In genomic region chr3:96331341-96331740, GRCh38 we compare ENCODE assay signal across 14 cellular contexts.
A peak's percentile ranks its signal among the peaks of the same experiment; 100 is the strongest.
DNase-seq lines count a peak whose midpoint lies in the region; ATAC-seq and TF ChIP-seq lines count a peak whose summit lies in the region.
"Had no signal": no experiment of that assay in that cellular context is flagged by ENCODE, and none has a peak within 500 bp of the region (broad histone marks: within the 10 kb centered on the region; RNA-seq: fewer than 3 reads in every experiment).

No MANE protein-coding gene starts in this region.

- no peak overlapping the region for H3K4me3 ChIP-seq in fibroblast of villous mesenchyme (ENCODE audit: low read depth, low read length)
- H3K4me3 ChIP-seq in CD8-positive, alpha-beta T cell (ENCODE audit: low read depth, low read length), result no peak overlapping the region
- H3K4me3 ChIP-seq: coronary artery, gastrocnemius medialis, K562, thoracic aorta had no signal

- H3K27ac Mint-ChIP-seq in nephron progenitor cell, result no peak overlapping the region
- no peak overlapping the region for H3K27ac Mint-ChIP-seq in activated T-cell treated with anti-CD3 and anti-CD28 coated beads, Interleukin-2, amount 50 U/mL, for 72 hours
- H3K27ac Mint-ChIP-seq in CD8-positive, alpha-beta T cell, result no peak overlapping the region
- H3K27ac Mint-ChIP-seq: activated naive CD4-positive, alpha-beta T cell treated with anti-CD3 and anti-CD28 coated beads, Interleukin-2, amount 50 U/mL, for 24 hours; nephron had no signal

- H3K9me3 ChIP-seq in CD8-positive, alpha-beta T cell (ENCODE audit: low read length), result no peaks in the 10 kb centered on the region
- H3K9me3 ChIP-seq: gastrocnemius medialis, thoracic aorta had no signal

- no peak for TF ChIP-seq POLR2A in GM18505 (IDR thresholded peaks at IDR 0.05; ENCODE audit: borderline replicate concordance, extremely low read depth, insufficient read depth, insufficient read length)

- TF ChIP-seq CTCF in fibroblast of villous mesenchyme (IDR thresholded peaks at IDR 0.05; ENCODE audit: insufficient read depth, low read depth, low read length) (no peak), nephron progenitor cell (IDR thresholded peaks at IDR 0.05) (no peak)
- no peak for TF ChIP-seq CTCF in CD8-positive, alpha-beta T cell (IDR thresholded peaks at IDR 0.05)

- no peak overlapping the region for H3K27ac ChIP-seq in CD8-positive, alpha-beta T cell (ENCODE audit: low read depth, low read length)
- H3K27ac ChIP-seq: coronary artery, gastrocnemius medialis, thoracic aorta had no signal

- no peaks in the 10 kb centered on the region for H3K9me3 Mint-ChIP-seq in nephron progenitor cell
- H3K9me3 Mint-ChIP-seq in activated T-cell treated with anti-CD3 and anti-CD28 coated beads, Interleukin-2, amount 50 U/mL, for 72 hours, result peaks cover 4 to 5% of the 10 kb centered on the region in 2 donors
- H3K9me3 Mint-ChIP-seq in CD8-positive, alpha-beta T cell, result no peaks in the 10 kb centered on the region
- H3K9me3 Mint-ChIP-seq: activated naive CD4-positive, alpha-beta T cell treated with anti-CD3 and anti-CD28 coated beads, Interleukin-2, amount 50 U/mL, for 24 hours; nephron had no signal

- intact Hi-C loops in CD8-positive, alpha-beta T cell (cut with DNase I, micrococcal nuclease), result no loop called here

- CTCF ChIA-PET in CD8-positive, alpha-beta T cell (lab: Charles Lee), result interaction anchor here (1.6 kb wide), 1 partner anchor 9 kb away, joined by 3 read pairs; no protein-coding TSS in a partner anchor

- no peak for ATAC-seq in GM18505 (IDR thresholded peaks at IDR 0.05; ENCODE audit: unreplicated experiment)
- no peak for ATAC-seq in activated T-cell treated with anti-CD3 and anti-CD28 coated beads, Interleukin-2, amount 50 U/mL, for 72 hours (replicated peaks in 1 of 2)
- ATAC-seq in CD8-positive, alpha-beta T cell, result no peak
- ATAC-seq: gastrocnemius medialis, K562 had no signal

- H3K36me3 ChIP-seq in CD8-positive, alpha-beta T cell (ENCODE audit: insufficient read depth, low read length), result no peaks in the 10 kb centered on the region
- H3K36me3 ChIP-seq: gastrocnemius medialis, thoracic aorta had no signal

- no peaks in the 10 kb centered on the region for H3K36me3 Mint-ChIP-seq in nephron progenitor cell (ENCODE audit: low read depth)
- H3K36me3 Mint-ChIP-seq in activated T-cell treated with anti-CD3 and anti-CD28 coated beads, Interleukin-2, amount 50 U/mL, for 72 hours (ENCODE audit: insufficient read depth in 2 of 2), result no peaks in the 10 kb centered on the region
- no peaks in the 10 kb centered on the region for H3K36me3 Mint-ChIP-seq in CD8-positive, alpha-beta T cell
- H3K36me3 Mint-ChIP-seq: activated naive CD4-positive, alpha-beta T cell treated with anti-CD3 and anti-CD28 coated beads, Interleukin-2, amount 50 U/mL, for 24 hours had no signal

- H3K27me3 ChIP-seq in CD8-positive, alpha-beta T cell (ENCODE audit: insufficient read depth, low read length), result no peaks in the 10 kb centered on the region
- H3K27me3 ChIP-seq: gastrocnemius medialis had no signal

- no peaks in the 10 kb centered on the region for H3K4me1 Mint-ChIP-seq in nephron progenitor cell
- H3K4me1 Mint-ChIP-seq in activated T-cell treated with anti-CD3 and anti-CD28 coated beads, Interleukin-2, amount 50 U/mL, for 72 hours (ENCODE audit: low read depth), result no peaks in the 10 kb centered on the region
- no peaks in the 10 kb centered on the region for H3K4me1 Mint-ChIP-seq in CD8-positive, alpha-beta T cell (ENCODE audit: low read depth)
- H3K4me1 Mint-ChIP-seq: activated naive CD4-positive, alpha-beta T cell treated with anti-CD3 and anti-CD28 coated beads, Interleukin-2, amount 50 U/mL, for 24 hours; nephron had no signal

- H3K4me3 Mint-ChIP-seq in nephron progenitor cell, result no peak overlapping the region
- no peak overlapping the region for H3K4me3 Mint-ChIP-seq in activated T-cell treated with anti-CD3 and anti-CD28 coated beads, Interleukin-2, amount 50 U/mL, for 72 hours
- H3K4me3 Mint-ChIP-seq in CD8-positive, alpha-beta T cell, result no peak overlapping the region
- H3K4me3 Mint-ChIP-seq: activated naive CD4-positive, alpha-beta T cell treated with anti-CD3 and anti-CD28 coated beads, Interleukin-2, amount 50 U/mL, for 24 hours; nephron had no signal

- no peaks in the 10 kb centered on the region for H3K27me3 Mint-ChIP-seq in nephron progenitor cell (ENCODE audit: low read depth, poor library complexity)
- H3K27me3 Mint-ChIP-seq in activated T-cell treated with anti-CD3 and anti-CD28 coated beads, Interleukin-2, amount 50 U/mL, for 72 hours (ENCODE audit: low read depth), result no peaks in the 10 kb centered on the region
- H3K27me3 Mint-ChIP-seq in CD8-positive, alpha-beta T cell (ENCODE audit: low read depth), result no peaks in the 10 kb centered on the region
- H3K27me3 Mint-ChIP-seq: activated naive CD4-positive, alpha-beta T cell treated with anti-CD3 and anti-CD28 coated beads, Interleukin-2, amount 50 U/mL, for 24 hours had no signal

- POLR2A ChIA-PET in CD8-positive, alpha-beta T cell (lab: Charles Lee), result interaction anchor here (0.6 kb wide), 1 partner anchor 9 kb away, joined by 3 read pairs; no protein-coding TSS in a partner anchor

- DNase-seq in DMS53 (lab: John Stamatoyannopoulos, UW) (peak; percentile 53), HuH-7.5 (ENCODE audit: low spot score) (peak; percentile 6), OCI-M1 (lab: John Stamatoyannopoulos, UW) (peak; percentile 48), fibroblast of villous mesenchyme (ENCODE audit: low read depth) (peak; percentile 1), nephron progenitor cell (no peak)
- no peak for DNase-seq in activated T-cell treated with anti-CD3 and anti-CD28 coated beads, Interleukin-2, amount 50 U/mL, for 72 hours
- no peak for DNase-seq in CD8-positive, alpha-beta T cell
- DNase-seq: gastrocnemius medialis had no signal

- no peaks in the 10 kb centered on the region for H3K4me1 ChIP-seq in CD8-positive, alpha-beta T cell (ENCODE audit: insufficient read depth, low read length)
- H3K4me1 ChIP-seq: gastrocnemius medialis had no signal

Comparison
In these comparisons a context has a peak if more than half of its experiments do, and no peak if none do; other contexts are left out.
1. DNase-seq: peak in DMS53 (single experiment), HuH-7.5 (single experiment), OCI-M1 (single experiment) and fibroblast of villous mesenchyme (single experiment); none in nephron progenitor cell (single experiment), activated T-cell treated with anti-CD3 and anti-CD28 coated beads, Interleukin-2, amount 50 U/mL, for 72 hours (0 of 2) and CD8-positive, alpha-beta T cell (0 of 7).